Comparison of ENCODE assay signal across 9 cellular contexts in the genomic region with DNA sequence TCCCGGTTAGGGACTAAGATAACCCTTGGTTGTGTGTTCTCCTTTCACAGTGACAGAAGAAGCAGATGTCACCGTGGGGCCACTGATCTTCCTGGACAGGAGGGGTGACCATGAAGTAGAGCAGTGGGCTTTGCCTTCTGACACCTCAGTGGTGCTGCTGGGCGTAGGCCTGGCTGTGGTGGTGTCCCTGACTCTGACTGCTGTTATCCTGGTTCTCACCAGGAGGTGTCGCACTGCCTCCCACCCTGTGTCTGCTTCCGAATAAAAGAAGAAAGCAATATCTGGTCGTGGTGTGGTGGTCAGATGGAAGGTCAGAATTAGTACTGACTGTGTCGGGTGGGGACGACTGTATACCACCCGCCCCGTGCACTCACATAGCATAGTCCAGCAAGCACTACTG. TPM values are rescaled to one million over a fixed set of nuclear protein-coding genes. Genes with fewer than 3 reads are reported as not detected.
DNase-seq lines count a peak whose midpoint lies in the region; ATAC-seq, FAIRE-seq and TF ChIP-seq lines count a peak whose summit lies in the region.
"Not testable (repeated sequence)": the region's sequence is repeated elsewhere in the genome, so short reads cannot be mapped to it uniquely, and the experiment has no call there.
"Had no signal": no experiment of that assay in that cellular context is flagged by ENCODE, and none has a peak within 500 bp of the region (broad histone marks: within the 10 kb centered on the region; RNA-seq: fewer than 3 reads in every experiment).

No MANE protein-coding gene starts in this region.

- intact Hi-C loops in activated CD4-positive, alpha-beta T cell treated with anti-CD3 and anti-CD28 coated beads for 36 hours (cut with DNase I, micrococcal nuclease); lower lobe of right lung (cut with DNase I): not testable (repeated sequence)

- 83% methylated on average over 1 of the region's 10 CpGs; no CpG with 5 or more reads in 1 of the 2 experiments for WGBS in H1 (ENCODE audit: extremely low coverage in 1 of 2, insufficient coverage in 1 of 2, insufficient read length in 1 of 2, insufficient replicate concordance in 2 of 2, low coverage in 1 of 2, low lambda C conversion rate in 2 of 2, missing lambda C conversion rate in 1 of 2), 2 experiments

- H2BK5ac ChIP-seq in H1 (ENCODE audit: low read depth, low read length): not testable (repeated sequence)

- not testable (repeated sequence) for H3K23ac ChIP-seq in H1 (ENCODE audit: insufficient read length)

- H3K9ac ChIP-seq in H1 (replicated peaks in 1 of 4; ENCODE audit: extremely low read depth in 1 of 4, low read depth in 3 of 4, low read length in 3 of 4): not testable (repeated sequence)

- not testable (repeated sequence) for H2BK120ac ChIP-seq in H1 (replicated peaks; ENCODE audit: low read depth, low read length)

- H3K56ac ChIP-seq in H1 (replicated peaks; ENCODE audit: insufficient read length, low read depth, low read length): not testable (repeated sequence)

- not testable (repeated sequence) for TF ChIP-seq POLR2A in H1 (IDR thresholded peaks at IDR 0.05; ENCODE audit: control extremely low read depth in 1 of 2, low read depth in 2 of 2, low read length in 2 of 2)

- not testable (repeated sequence) for H4K5ac ChIP-seq in H1 (ENCODE audit: insufficient read length, low read depth, low read length)

- not testable (repeated sequence) for H3K4me3 ChIP-seq in H1 (ENCODE audit: extremely low read depth in 1 of 4, insufficient read depth in 2 of 4, low read depth in 3 of 4, low read length in 4 of 4); lower lobe of right lung

- not testable (repeated sequence) for H3K23me2 ChIP-seq in H1 (ENCODE audit: low read depth, low read length)

- TF ChIP-seq EP300 in H1 (IDR thresholded peaks at IDR 0.05; ENCODE audit: borderline replicate concordance in 1 of 2, low read depth in 2 of 2, low read length in 2 of 2): not testable (repeated sequence)

- not testable (repeated sequence) for H3K4me2 ChIP-seq in H1 (ENCODE audit: insufficient read depth in 1 of 2, low read depth in 2 of 2, low read length in 2 of 2)

- H3K9me3 Mint-ChIP-seq in activated CD4-positive, alpha-beta T cell treated with anti-CD3 and anti-CD28 coated beads for 36 hours (ENCODE audit: low read depth); stimulated activated naive CD8-positive, alpha-beta T cell treated with anti-CD3 and anti-CD28 coated beads, Interleukin-15, amount 100 ng/mL, for 72 hours: not testable (repeated sequence)

- H2AK5ac ChIP-seq in H1 (ENCODE audit: low read depth, low read length): not testable (repeated sequence)

- not testable (repeated sequence) for H3K36me3 ChIP-seq in H1 (ENCODE audit: control insufficient read depth in 2 of 4, insufficient read depth in 4 of 4, low read length in 3 of 4); lower lobe of right lung

- not testable (repeated sequence) for H4K20me1 ChIP-seq in H1 (replicated peaks in 1 of 2; ENCODE audit: control insufficient read depth in 1 of 2, insufficient read depth in 2 of 2, low read length in 2 of 2)

- not testable (repeated sequence) for H2BK20ac ChIP-seq in H1 (ENCODE audit: low read length)

- not testable (repeated sequence) for H2BK12ac ChIP-seq in H1 (ENCODE audit: low read depth, low read length)

- H4K91ac ChIP-seq in H1 (replicated peaks; ENCODE audit: insufficient read length, low read length): not testable (repeated sequence)

- not testable (repeated sequence) for H3K14ac ChIP-seq in H1 (ENCODE audit: insufficient read length)

- not testable (repeated sequence) for H3K79me1 ChIP-seq in H1 (ENCODE audit: low read depth, low read length)

- POLR2A ChIA-PET in activated CD4-positive, alpha-beta T cell treated with anti-CD3 and anti-CD28 coated beads for 36 hours (lab: Charles Lee); H1 (lab: Charles Lee; ENCODE audit: partially characterized antibody): not testable (repeated sequence)

- H3K4me1 ChIP-seq in H1 (replicated peaks in 1 of 4; ENCODE audit: control insufficient read depth in 3 of 4, insufficient read depth in 4 of 4, low read length in 3 of 4); lower lobe of right lung: not testable (repeated sequence)

- CTCF ChIA-PET in activated CD4-positive, alpha-beta T cell treated with anti-CD3 and anti-CD28 coated beads for 36 hours (lab: Charles Lee); H1 (lab: Charles Lee; ENCODE audit: partially characterized antibody): not testable (repeated sequence)

- H3K79me2 ChIP-seq in H1 (ENCODE audit: control insufficient read depth in 1 of 2, insufficient read depth in 2 of 2, low read length in 2 of 2): not testable (repeated sequence)

- not testable (repeated sequence) for H3K27ac ChIP-seq in H1 (ENCODE audit: low read depth, low read length); lower lobe of right lung

- peak; percentile 54 for ATAC-seq in GM19395 (IDR thresholded peaks at IDR 0.05; ENCODE audit: unreplicated experiment)
- ATAC-seq in HG02798 (IDR thresholded peaks at IDR 0.05; ENCODE audit: poor library complexity, unreplicated experiment): peak; percentile 47
- ATAC-seq in HG03432 (IDR thresholded peaks at IDR 0.05; ENCODE audit: unreplicated experiment): peak; percentile 44
- peak; percentile 48 for ATAC-seq in activated CD4-positive, alpha-beta T cell treated with anti-CD3 and anti-CD28 coated beads for 36 hours
- ATAC-seq in lower lobe of right lung: peak; percentile 35 to 59
- ATAC-seq in stimulated activated naive CD8-positive, alpha-beta T cell treated with anti-CD3 and anti-CD28 coated beads, Interleukin-15, amount 100 ng/mL, for 72 hours: peak; percentile 40

- not testable (repeated sequence) for H4K8ac ChIP-seq in H1 (ENCODE audit: extremely low read depth, insufficient read depth, low read length)

- H3K27ac Mint-ChIP-seq in activated CD4-positive, alpha-beta T cell treated with anti-CD3 and anti-CD28 coated beads for 36 hours; stimulated activated naive CD8-positive, alpha-beta T cell treated with anti-CD3 and anti-CD28 coated beads, Interleukin-15, amount 100 ng/mL, for 72 hours: not testable (repeated sequence)

- H3K27me3 ChIP-seq in H1 (replicated peaks in 1 of 4; ENCODE audit: control insufficient read depth in 3 of 4, extremely low read depth in 1 of 4, insufficient read depth in 3 of 4, low read length in 3 of 4); lower lobe of right lung (ENCODE audit: low read depth): not testable (repeated sequence)

- not testable (repeated sequence) for H3K4ac ChIP-seq in H1 (replicated peaks; ENCODE audit: insufficient read length, low read depth, low read length)

- H3K4me3 Mint-ChIP-seq in activated CD4-positive, alpha-beta T cell treated with anti-CD3 and anti-CD28 coated beads for 36 hours; stimulated activated naive CD8-positive, alpha-beta T cell treated with anti-CD3 and anti-CD28 coated beads, Interleukin-15, amount 100 ng/mL, for 72 hours: not testable (repeated sequence)

- peak; percentile 87 for FAIRE-seq in GM18507 (lab: Jason Lieb, UNC)
- FAIRE-seq in H1 (lab: Jason Lieb, UNC): peak; percentile 32

- DNase-seq in GM18507 (ENCODE audit: extremely low spot score, insufficient read length, low read depth); activated CD4-positive, alpha-beta T cell treated with anti-CD3 and anti-CD28 coated beads for 36 hours; H1 (ENCODE audit: low read depth in 1 of 2, low spot score in 2 of 2); lower lobe of right lung; stimulated activated naive CD8-positive, alpha-beta T cell treated with anti-CD3 and anti-CD28 coated beads, Interleukin-15, amount 100 ng/mL, for 72 hours: not testable (repeated sequence)

- not testable (repeated sequence) for H3K27me3 Mint-ChIP-seq in activated CD4-positive, alpha-beta T cell treated with anti-CD3 and anti-CD28 coated beads for 36 hours; stimulated activated naive CD8-positive, alpha-beta T cell treated with anti-CD3 and anti-CD28 coated beads, Interleukin-15, amount 100 ng/mL, for 72 hours

- not testable (repeated sequence) for H3K36me3 Mint-ChIP-seq in activated CD4-positive, alpha-beta T cell treated with anti-CD3 and anti-CD28 coated beads for 36 hours (ENCODE audit: low read depth)

- H2AFZ ChIP-seq in H1 (ENCODE audit: low read length): not testable (repeated sequence)

- not testable (repeated sequence) for H3K18ac ChIP-seq in H1 (ENCODE audit: extremely low read depth, low read length)

- TF ChIP-seq CTCF in H1 (IDR thresholded peaks at IDR 0.05; ENCODE audit: control extremely low read depth in 1 of 3, insufficient read depth in 1 of 3, low read depth in 1 of 3, low read length in 3 of 3); lower lobe of right lung (IDR thresholded peaks at IDR 0.05): not testable (repeated sequence)

- not testable (repeated sequence) for H3K9me3 ChIP-seq in H1 (ENCODE audit: insufficient read depth in 2 of 2, low read depth in 1 of 2, low read length in 1 of 2); lower lobe of right lung

- H3K4me1 Mint-ChIP-seq in activated CD4-positive, alpha-beta T cell treated with anti-CD3 and anti-CD28 coated beads for 36 hours: peaks cover 14% of the 10 kb centered on the region
- H3K4me1 Mint-ChIP-seq in stimulated activated naive CD8-positive, alpha-beta T cell treated with anti-CD3 and anti-CD28 coated beads, Interleukin-15, amount 100 ng/mL, for 72 hours: peaks cover 21% of the 10 kb centered on the region

- TF ChIP-seq RAD21 in H1 (IDR thresholded peaks at IDR 0.05 in 1 of 2, conservative IDR thresholded peaks at IDR 0.05 in 1 of 2; ENCODE audit: low read depth in 2 of 2, low read length in 2 of 2): not testable (repeated sequence)

- H2BK15ac ChIP-seq in H1 (ENCODE audit: low read length): not testable (repeated sequence)

RNA-seq across cellular contexts. Expression of a gene that starts 17.0 kb away (rescaled TPM):
- 1 to 10 TPM; 7.0 to 7.9 TPM for total RNA-seq in activated CD4-positive, alpha-beta T cell treated with anti-CD3 and anti-CD28 coated beads for 36 hours
- 1.4 and 1.5 TPM in 2 replicates for total RNA-seq in H1 (2021; fragmentation: NEBNext Ultra II Directional; extraction: Animal tissue kit (Norgen Biotek cat#: 25700))
- 2.4 and 4.0 TPM in 2 replicates for polyA plus RNA-seq in H1 (2011; rRNA removed)
- 2.0 TPM for polyA plus RNA-seq in H1 (2011; cell fraction: cytosol; rRNA removed)
- 2.0 TPM for polyA plus RNA-seq in H1 (2011; cell fraction: nucleus; rRNA removed)
- 1.1 to 3.8 TPM (median 2.8 TPM) in 4 replicates for polyA plus RNA-seq in H1 (2012, experiment 1 of 2)
- polyA plus RNA-seq in H1 (2012, experiment 2 of 2): 14.2 TPM
- 7.1 TPM for polyA plus RNA-seq in H1 (2013, experiment 1 of 2)
- 6.4 TPM for polyA plus RNA-seq in H1 (2013, experiment 2 of 2)
- 1.8 and 3.0 TPM in 2 replicates for polyA minus RNA-seq in H1 (2011; rRNA and poly(A)+ RNA removed)
- polyA minus RNA-seq in H1 (2011; cell fraction: cytosol; rRNA and poly(A)+ RNA removed): 2.8 TPM
- polyA minus RNA-seq in H1 (2011; cell fraction: nucleus; rRNA and poly(A)+ RNA removed): 2.1 TPM
- total RNA-seq in lower lobe of right lung: not detected
- total RNA-seq: hepatocyte had no signal
- polyA plus RNA-seq: hepatocyte had no signal

RNA-seq across cellular contexts. Expression of a gene that starts 19.7 kb away (rescaled TPM):
- total RNA-seq in activated CD4-positive, alpha-beta T cell treated with anti-CD3 and anti-CD28 coated beads for 36 hours: 10 to 100 TPM; 17.4 to 22.4 TPM
- total RNA-seq in H1 (2021; fragmentation: NEBNext Ultra II Directional; extraction: Animal tissue kit (Norgen Biotek cat#: 25700)): 55.6 and 59.1 TPM in 2 replicates
- 37.4 and 52.3 TPM in 2 replicates for polyA plus RNA-seq in H1 (2011; rRNA removed)
- polyA plus RNA-seq in H1 (2011; cell fraction: cytosol; rRNA removed): 21.2 TPM
- polyA plus RNA-seq in H1 (2011; cell fraction: nucleus; rRNA removed): 51.1 TPM
- polyA plus RNA-seq in H1 (2012, experiment 1 of 2): 31.3 to 36.8 TPM (median 34.1 TPM) in 4 replicates
- 43.6 TPM for polyA plus RNA-seq in H1 (2012, experiment 2 of 2)
- polyA plus RNA-seq in H1 (2013, experiment 1 of 2): 37.5 TPM
- 39.2 TPM for polyA plus RNA-seq in H1 (2013, experiment 2 of 2)
- polyA minus RNA-seq in H1 (2011; rRNA and poly(A)+ RNA removed): 14.7 and 20.1 TPM in 2 replicates
- polyA minus RNA-seq in H1 (2011; cell fraction: cytosol; rRNA and poly(A)+ RNA removed): 43.4 TPM
- polyA minus RNA-seq in H1 (2011; cell fraction: nucleus; rRNA and poly(A)+ RNA removed): 24.9 TPM
- total RNA-seq in lower lobe of right lung: 36.5 TPM

RNA-seq across cellular contexts. Expression of a gene that starts 32.3 kb away (rescaled TPM):
- under 1 TPM; 0.79 to 0.91 TPM for total RNA-seq in activated CD4-positive, alpha-beta T cell treated with anti-CD3 and anti-CD28 coated beads for 36 hours
- total RNA-seq in H1 (2021; fragmentation: NEBNext Ultra II Directional; extraction: Animal tissue kit (Norgen Biotek cat#: 25700)): 10.8 and 11.8 TPM in 2 replicates
- polyA plus RNA-seq in H1 (2011; rRNA removed): 27.5 and 30.8 TPM in 2 replicates
- polyA plus RNA-seq in H1 (2011; cell fraction: cytosol; rRNA removed): 22.9 TPM
- 48.5 TPM for polyA plus RNA-seq in H1 (2011; cell fraction: nucleus; rRNA removed)
- 11.6 to 24.9 TPM (median 20.9 TPM) in 4 replicates for polyA plus RNA-seq in H1 (2012, experiment 1 of 2)
- 16.4 TPM for polyA plus RNA-seq in H1 (2012, experiment 2 of 2)
- 14.0 TPM for polyA plus RNA-seq in H1 (2013, experiment 1 of 2)
- polyA plus RNA-seq in H1 (2013, experiment 2 of 2): 14.2 TPM
- 11.1 and 13.8 TPM in 2 replicates for polyA minus RNA-seq in H1 (2011; rRNA and poly(A)+ RNA removed)
- polyA minus RNA-seq in H1 (2011; cell fraction: cytosol; rRNA and poly(A)+ RNA removed): 6.3 TPM
- 8.1 TPM for polyA minus RNA-seq in H1 (2011; cell fraction: nucleus; rRNA and poly(A)+ RNA removed)
- 1.7 TPM for total RNA-seq in lower lobe of right lung
